In genomic region chr5:5494489-5495402, GRCh38 we compare ENCODE assay signal across 8 cellular contexts.
A peak's percentile ranks its signal among the peaks of the same experiment; 100 is the strongest.
DNase-seq lines count a peak whose midpoint lies in the region; ATAC-seq and TF ChIP-seq lines count a peak whose summit lies in the region.

No MANE protein-coding gene starts in this region.

- TF ChIP-seq EP300 in Ishikawa (IDR thresholded peaks at IDR 0.05; ENCODE audit: borderline replicate concordance): no peak

- POLR2A ChIA-PET in CD8-positive, alpha-beta memory T cell (lab: Charles Lee): no interaction called here

- H3K9me3 Mint-ChIP-seq in CD8-positive, alpha-beta memory T cell: no peaks in the 10 kb centered on the region

- no peaks in the 10 kb centered on the region for H3K27me3 ChIP-seq in CD8-positive, alpha-beta memory T cell (ENCODE audit: insufficient read depth, low read length, poor library complexity, severe bottlenecking)
- H3K27me3 ChIP-seq in dorsolateral prefrontal cortex: peaks cover 0 to 11% (median 0%) of the 10 kb centered on the region in 45 donors

- intact Hi-C loops in dorsolateral prefrontal cortex (cut with DNase I): loop anchor here (5.0 to 10.0 kb wide), 5 partner anchors 880 to 1248 kb away; partner anchors contain the start of genes MED10 (in 1 of the 2) and TENT4A (in 1 of the 2)

- H3K27me3 Mint-ChIP-seq in CD8-positive, alpha-beta memory T cell: peaks cover 3 to 10% of the 10 kb centered on the region in 2 donors

- no peaks in the 10 kb centered on the region for H3K9me3 ChIP-seq in CD8-positive, alpha-beta memory T cell (ENCODE audit: low read length)

- TF ChIP-seq RAD21 in Ishikawa (IDR thresholded peaks at IDR 0.05; ENCODE audit: low read depth): no peak

- CTCF ChIA-PET in CD8-positive, alpha-beta memory T cell (lab: Charles Lee): interaction anchor here (1.0 to 1.4 kb wide), 3 partner anchors 11 to 65 kb away, joined by 3 to 4 read pairs (median 3); no protein-coding TSS in a partner anchor

- H3K36me3 Mint-ChIP-seq in CD8-positive, alpha-beta memory T cell: peaks cover 0 to 12% (median 2%) of the 10 kb centered on the region in 3 donors

- H3K4me1 ChIP-seq in CD8-positive, alpha-beta memory T cell (ENCODE audit: insufficient read depth, low read length): peaks cover 15% of the 10 kb centered on the region

- peak; percentile 63 for ATAC-seq in GM21447 (IDR thresholded peaks at IDR 0.05; ENCODE audit: unreplicated experiment)

- H3K36me3 ChIP-seq in CD8-positive, alpha-beta memory T cell (ENCODE audit: insufficient read depth, low read length): peaks cover 1% of the 10 kb centered on the region

- peak overlapping the region; percentile 32 for H3K4me3 ChIP-seq in CD8-positive, alpha-beta memory T cell (ENCODE audit: low read length)
- peak overlapping the region in 51 of 59 donors; percentile 8 to 56 (median 36) for H3K4me3 ChIP-seq in dorsolateral prefrontal cortex

- no peak overlapping the region for H3K27ac ChIP-seq in CD8-positive, alpha-beta memory T cell (ENCODE audit: low read depth, low read length)
- peak overlapping the region in 1 of 59 donors; percentile 57 for H3K27ac ChIP-seq in dorsolateral prefrontal cortex

- H3K27ac Mint-ChIP-seq in CD8-positive, alpha-beta memory T cell: peak overlapping the region in 2 of 8 donors; percentile 29 to 78

- peak in 2 of 56 donors; percentile 9 to 22 for TF ChIP-seq CTCF in dorsolateral prefrontal cortex (IDR thresholded peaks at IDR 0.05 in 54 of 56, conservative IDR thresholded peaks at IDR 0.05 in 2 of 56; ENCODE audit: low read depth in 1 of 56, partially characterized antibody in 56 of 56)

- peak overlapping the region in 6 of 7 donors; percentile 41 to 63 (median 56) for H3K4me3 Mint-ChIP-seq in CD8-positive, alpha-beta memory T cell

- peaks cover 20 to 45% (median 20%) of the 10 kb centered on the region in 3 donors for H3K4me1 Mint-ChIP-seq in CD8-positive, alpha-beta memory T cell

- DNase-seq in CD8-positive, alpha-beta memory T cell: peak; percentile 79 to 89 (median 81)
- DNase-seq in activated CD4-positive, alpha-beta T cell treated with anti-CD3 and anti-CD28 coated beads, Interleukin-2, amount 50 U/mL, for 24 hours (ENCODE audit: low read depth in 1 of 2, low spot score in 1 of 2): peak; percentile 46 to 60
- DNase-seq in dorsolateral prefrontal cortex (peak in 9 of 10 donors; percentile 33 to 88 (median 53)), lung microvascular endothelial cell (ENCODE audit: low read depth in 2 of 2) (peak; percentile 57), cortex of kidney (lab: John Stamatoyannopoulos, UW) (no peak)
- DNase-seq in stimulated activated CD8-positive, alpha-beta memory T cell treated with anti-CD3 and anti-CD28 coated beads, Interleukin-4, amount 100 ng/mL, for 24 hours (ENCODE audit: low read depth): peak; percentile 72

TF ChIP-seq in Ishikawa, 13 proteins besides CTCF, POLR2A, EP300 and RAD21:
- TF ChIP-seq NFIC (IDR thresholded peaks at IDR 0.05) (peak; percentile 43; the same call in 1 of the 2 replicates), YY1 (IDR thresholded peaks at IDR 0.05; ENCODE audit: low read depth) (no peak), EGR1 (IDR thresholded peaks at IDR 0.05) (peak; percentile 63), MAX (IDR thresholded peaks at IDR 0.05) (peak; percentile 41; the same call in 1 of the 2 replicates), CEBPB (IDR thresholded peaks at IDR 0.05) (no peak), TCF12 (IDR thresholded peaks at IDR 0.05; ENCODE audit: low read depth) (no peak), ZBTB7A (IDR thresholded peaks at IDR 0.05; ENCODE audit: low read depth) (no peak)
